Comparison of ENCODE assay signal across 14 cellular contexts in genomic region chr10:92042541-92042940, GRCh38.
A peak's percentile ranks its signal among the peaks of the same experiment; 100 is the strongest.
DNase-seq lines count a peak whose midpoint lies in the region; ATAC-seq and TF ChIP-seq lines count a peak whose summit lies in the region.
"Had no signal": no experiment of that assay in that cellular context is flagged by ENCODE, and none has a peak within 500 bp of the region (broad histone marks: within the 10 kb centered on the region; RNA-seq: fewer than 3 reads in every experiment).

No MANE protein-coding gene starts in this region.

- DNase-seq in Caco-2: peak in 1 of 2 experiments; percentile 11
- peak; percentile 39 for DNase-seq in ELF-1 (ENCODE audit: low read depth, low spot score)
- DNase-seq in WTC11 (ENCODE audit: low spot score): no peak
- DNase-seq in mesendoderm: peak; percentile 66
- DNase-seq in occipital lobe (lab: John Stamatoyannopoulos, UW): no peak
- DNase-seq in activated T-cell treated with anti-CD3 and anti-CD28 coated beads, Interleukin-2, amount 50 U/mL, for 48 hours: no peak
- DNase-seq in right atrium auricular region (ENCODE audit: low spot score): no peak
- DNase-seq: CD8-positive, alpha-beta T cell; DMS 273 treated with DMSO at 0.1 percent for 48 hours; DMS53; GDM1; HCEC 1CT had no signal

- H3K27me3 Mint-ChIP-seq in Caco-2 (ENCODE audit: insufficient read depth, unreplicated experiment) (no peaks in the 10 kb centered on the region), WTC11 (ENCODE audit: low read depth) (0 out of 2 replicates have a peak, but pooled peaks cover 4% of the 10 kb centered on the region)
- H3K27me3 Mint-ChIP-seq: B cell had no signal

- H3K9me3 ChIP-seq in Caco-2 (no peaks in the 10 kb centered on the region), right atrium auricular region (no peaks in the 10 kb centered on the region)
- H3K9me3 ChIP-seq: BLaER1 treated with 17β-estradiol and CSF1 and Interleukin-3, amounts not matched to agents 10 nM and 100 nM had no signal

- no peaks in the 10 kb centered on the region for H3K27me3 ChIP-seq in Caco-2 (replicated peaks; ENCODE audit: control insufficient read depth, insufficient read depth, low read length)
- no peaks in the 10 kb centered on the region for H3K27me3 ChIP-seq in mesendoderm (ENCODE audit: insufficient read depth, low read length, poor library complexity)
- H3K27me3 ChIP-seq in right atrium auricular region: no peaks in the 10 kb centered on the region
- H3K27me3 ChIP-seq: BLaER1 treated with 17β-estradiol and CSF1 and Interleukin-3, amounts not matched to agents 10 nM and 100 nM had no signal

- H3K36me3 ChIP-seq in Caco-2 (ENCODE audit: control insufficient read depth, insufficient read depth, low read length) (no peaks in the 10 kb centered on the region; the same call in 1 of the 2 replicates), mesendoderm (ENCODE audit: control insufficient read depth, insufficient read depth, low read length) (no peaks in the 10 kb centered on the region), right atrium auricular region (no peaks in the 10 kb centered on the region)

- H3K4me3 Mint-ChIP-seq in Caco-2 (ENCODE audit: unreplicated experiment): no peak overlapping the region
- H3K4me3 Mint-ChIP-seq in WTC11: no peak overlapping the region
- H3K4me3 Mint-ChIP-seq: B cell; CD8-positive, alpha-beta T cell had no signal

- no peak overlapping the region for H3K27ac ChIP-seq in mesendoderm (ENCODE audit: low read depth, low read length)
- H3K27ac ChIP-seq in right atrium auricular region: no peak overlapping the region
- H3K27ac ChIP-seq: BLaER1 treated with 17β-estradiol and CSF1 and Interleukin-3, amounts not matched to agents 10 nM and 100 nM had no signal

- no peaks in the 10 kb centered on the region for H3K79me2 ChIP-seq in mesendoderm (ENCODE audit: control insufficient read depth, insufficient read depth, low read length)

- H3K9me3 Mint-ChIP-seq in Caco-2 (ENCODE audit: unreplicated experiment) (no peaks in the 10 kb centered on the region), WTC11 (no peaks in the 10 kb centered on the region)
- H3K9me3 Mint-ChIP-seq: CD8-positive, alpha-beta T cell had no signal

- peaks cover 22% of the 10 kb centered on the region for H3K4me1 Mint-ChIP-seq in Caco-2 (ENCODE audit: low read depth, unreplicated experiment)
- H3K4me1 Mint-ChIP-seq in WTC11: peaks cover 26% of the 10 kb centered on the region

- no peak overlapping the region for H3K4me2 ChIP-seq in mesendoderm (ENCODE audit: low read length)
- H3K4me2 ChIP-seq: BLaER1 treated with 17β-estradiol and CSF1 and Interleukin-3, amounts not matched to agents 10 nM and 100 nM had no signal

- H3K4ac ChIP-seq in mesendoderm (ENCODE audit: low read depth, low read length): no peak overlapping the region

- no peak overlapping the region for H2BK15ac ChIP-seq in mesendoderm (replicated peaks; ENCODE audit: low read depth)

- H3K4me1 ChIP-seq in Caco-2 (peaks cover 9% of the 10 kb centered on the region; the same call in 1 of the 2 replicates), mesendoderm (ENCODE audit: control insufficient read depth, low read depth, low read length) (peaks cover 1% of the 10 kb centered on the region), right atrium auricular region (no peaks in the 10 kb centered on the region)

- H3K18ac ChIP-seq in mesendoderm (ENCODE audit: low read length): no peak overlapping the region

- no peak overlapping the region for H3K23ac ChIP-seq in mesendoderm (ENCODE audit: low read length)

- H3K27ac Mint-ChIP-seq in Caco-2 (ENCODE audit: unreplicated experiment) (peak overlapping the region; percentile 18), WTC11 (no peak overlapping the region)
- H3K27ac Mint-ChIP-seq: B cell; CD8-positive, alpha-beta T cell had no signal

- H3K9ac ChIP-seq in mesendoderm (ENCODE audit: low read length): no peak overlapping the region
- H3K9ac ChIP-seq: BLaER1 treated with 17β-estradiol and CSF1 and Interleukin-3, amounts not matched to agents 10 nM and 100 nM had no signal

- peaks cover 21% of the 10 kb centered on the region for H3K36me3 Mint-ChIP-seq in Caco-2 (ENCODE audit: insufficient read depth, unreplicated experiment)
- H3K36me3 Mint-ChIP-seq in WTC11: no peaks in the 10 kb centered on the region
- H3K36me3 Mint-ChIP-seq: CD8-positive, alpha-beta T cell had no signal

- intact Hi-C loops in Caco-2 (cut with micrococcal nuclease; ENCODE audit: unreplicated experiment): no loop called here

- H2BK120ac ChIP-seq in mesendoderm (ENCODE audit: low read depth, low read length): no peak overlapping the region

- no peak overlapping the region for H3K56ac ChIP-seq in mesendoderm (ENCODE audit: low read length)

- no peak overlapping the region for H2BK5ac ChIP-seq in mesendoderm (ENCODE audit: low read length)

- peak; percentile 21; the same call in 1 of the 2 replicates for ATAC-seq in WTC11
- ATAC-seq: CD8-positive, alpha-beta T cell had no signal

- WGBS in mesendoderm (ENCODE audit: extremely low coverage, insufficient coverage, low lambda C conversion rate): no CpG with 5 or more reads among the region's 5 CpGs

- no peak overlapping the region for H4K8ac ChIP-seq in mesendoderm (ENCODE audit: low read depth, low read length)

- H2AK5ac ChIP-seq in mesendoderm (ENCODE audit: low read length): no peak overlapping the region

- TF ChIP-seq CTCF in Caco-2 (IDR thresholded peaks at IDR 0.05; ENCODE audit: insufficient read depth in 1 of 2, low read depth in 1 of 2, low read length in 1 of 2, severe bottlenecking in 1 of 2, unreplicated experiment in 1 of 2): no peak
- TF ChIP-seq CTCF in WTC11 (IDR thresholded peaks at IDR 0.05): no peak
- no peak for TF ChIP-seq CTCF in right atrium auricular region (IDR thresholded peaks at IDR 0.05)

- BruUV-seq in Caco-2 (replicated peaks; lab: Mats Ljungman, UMichigan): no TSS peak

- CTCF ChIA-PET in Caco-2 (lab: Charles Lee) (no interaction called here), WTC11 (lab: Charles Lee) (no interaction called here)

- H3K79me1 ChIP-seq in mesendoderm (ENCODE audit: low read length): no peaks in the 10 kb centered on the region

- no peak overlapping the region for H3K4me3 ChIP-seq in Caco-2 (ENCODE audit: low read depth, low read length)
- H3K4me3 ChIP-seq in mesendoderm (ENCODE audit: low read length): no peak overlapping the region
- H3K4me3 ChIP-seq in right atrium auricular region: no peak overlapping the region
- H3K4me3 ChIP-seq: BLaER1 treated with 17β-estradiol and CSF1 and Interleukin-3, amounts not matched to agents 10 nM and 100 nM had no signal

- no peak overlapping the region for H4K5ac ChIP-seq in mesendoderm (ENCODE audit: low read length)

- POLR2A ChIA-PET in Caco-2 (lab: Charles Lee): no interaction called here
- POLR2A ChIA-PET in WTC11 (lab: Charles Lee): no interaction called here

TF ChIP-seq in WTC11, 78 proteins besides CTCF, POLR2A, EP300 and RAD21:
- TF ChIP-seq NFYB (CRISPR knock-in tag; conservative IDR thresholded peaks at IDR 0.05; ENCODE audit: low read depth) (no peak), TEAD1 (CRISPR knock-in tag; IDR thresholded peaks at IDR 0.05) (no peak), E2F1 (CRISPR knock-in tag; IDR thresholded peaks at IDR 0.05) (no peak)

Comparison
In these comparisons a context has a peak if more than half of its experiments do, and no peak if none do; other contexts are left out.
1. DNase-seq: peak in ELF-1 (single experiment) and mesendoderm (single experiment); none in WTC11 (single experiment), occipital lobe (single experiment), activated T-cell treated with anti-CD3 and anti-CD28 coated beads, Interleukin-2, amount 50 U/mL, for 48 hours (0 of 2) and right atrium auricular region (single experiment).